Comparison of ENCODE assay signal across 29 cellular contexts in the genomic region with DNA sequence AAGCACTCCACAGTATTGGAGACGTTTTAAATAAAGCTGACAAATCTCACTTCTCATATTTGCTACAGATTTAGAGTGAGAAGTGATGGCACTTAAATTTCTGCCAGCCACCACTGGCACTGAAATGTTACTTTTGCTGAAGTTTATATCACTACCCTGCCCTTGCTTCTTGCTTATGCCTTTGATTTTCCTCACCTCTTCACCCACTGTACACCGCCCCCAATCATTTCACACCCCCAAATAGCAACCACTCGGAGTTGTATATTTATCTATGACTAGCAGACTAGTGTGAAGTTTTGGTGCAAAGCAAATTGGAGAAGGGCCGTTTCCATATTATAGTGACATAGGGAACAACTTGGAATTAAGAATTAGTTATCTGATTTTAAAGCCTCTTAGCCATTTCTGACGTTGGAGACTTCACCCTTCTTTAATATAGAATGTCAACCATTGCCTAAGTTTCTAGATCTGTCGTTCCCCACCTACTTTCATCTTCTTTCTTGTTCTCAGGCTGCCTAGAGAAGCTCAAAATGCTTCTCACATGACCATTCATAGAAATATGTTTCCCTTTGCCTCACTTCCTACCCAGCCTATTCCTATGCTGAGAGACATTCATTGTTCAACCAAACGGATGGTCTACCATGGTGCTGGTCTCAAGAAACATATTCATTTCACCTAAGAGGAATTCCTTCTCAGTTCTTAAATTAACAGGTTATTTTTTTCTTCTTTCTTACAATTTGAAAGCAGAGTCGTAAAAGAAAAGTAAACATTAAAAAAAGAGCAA. TPM values are rescaled to one million over a fixed set of nuclear protein-coding genes. Genes with fewer than 3 reads are reported as not detected.
"Had no signal": no experiment of that assay in that cellular context is flagged by ENCODE, and none has a peak within 500 bp of the region (broad histone marks: within the 10 kb centered on the region; RNA-seq: fewer than 3 reads in every experiment).

No MANE protein-coding gene starts in this region.

- H3K4me1 Mint-ChIP-seq: central memory CD8-positive, alpha-beta T cell; immature natural killer cell; nephron; stimulated activated naive B cell treated with anti-CD40 and anti-IgM and Interleukin-4, amounts not matched to agents 10 μg/mL and 1 μg/mL and 100 μg/mL, for 72 hours had no signal

- H3K36me3 ChIP-seq: adrenal gland, ascending aorta, brain microvascular endothelial cell, left ventricle myocardium inferior, sigmoid colon, upper lobe of left lung had no signal

- H3K9me3 Mint-ChIP-seq: activated T-cell treated with anti-CD3 and anti-CD28 coated beads, Interleukin-2, amount 50 U/mL, for 4 hours; activated T-helper 2 cell treated with anti-CD3 and anti-CD28 coated beads, Interferon-gamma antibody, Interleukin-2, Interleukin-4, amounts not matched to agents 10 μg/mL and 5 μg/mL and 100 μg/mL, durations not matched to agents 14 hours and 24 hours and 36 hours; stimulated activated naive B cell treated with anti-CD40 and anti-IgM and Interleukin-4, amounts not matched to agents 10 μg/mL and 1 μg/mL and 100 μg/mL, for 72 hours had no signal

- DNase-seq: activated CD4-positive, alpha-beta T cell treated with anti-CD3 and anti-CD28 coated beads for 1 hour; activated CD4-positive, alpha-beta T cell treated with anti-CD3 and anti-CD28 coated beads, Interleukin-2, amount 50 U/mL, for 1 hour; activated CD8-positive, alpha-beta memory T cell treated with anti-CD3 and anti-CD28 coated beads for 24 hours; activated CD8-positive, alpha-beta memory T cell treated with anti-CD3 and anti-CD28 coated beads, Interleukin-2, amount 50 U/mL, for 4 hours; activated naive CD4-positive, alpha-beta T cell; activated T-cell treated with anti-CD3 and anti-CD28 coated beads, Interleukin-2, amount 50 U/mL, for 4 hours; adrenal gland; brain microvascular endothelial cell; effector memory CD4-positive, alpha-beta T cell; foreskin melanocyte; immature natural killer cell; left ventricle myocardium inferior; midbrain; nucleus accumbens; sigmoid colon; stimulated activated CD4-positive, alpha-beta T cell treated with anti-CD3 and anti-CD28 coated beads, Interleukin-15, amount 100 ng/mL, for 24 hours; stimulated activated CD4-positive, alpha-beta T cell treated with anti-CD3 and anti-CD28 coated beads, Interleukin-2, amount 100 ng/mL, for 48 hours; stimulated activated CD8-positive, alpha-beta memory T cell treated with anti-CD3 and anti-CD28 coated beads, Interleukin-4, amount 100 ng/mL, for 48 hours; stimulated activated naive B cell treated with anti-CD40 and anti-IgM and Interleukin-4, amounts not matched to agents 10 μg/mL and 1 μg/mL and 100 μg/mL, for 72 hours; T-helper 1 cell; upper lobe of left lung had no signal

- H3K4me2 ChIP-seq: smooth muscle cell had no signal

- H3K27ac Mint-ChIP-seq: activated naive CD8-positive, alpha-beta T cell; activated T-helper 2 cell treated with anti-CD3 and anti-CD28 coated beads, Interferon-gamma antibody, Interleukin-2, Interleukin-4, amounts not matched to agents 10 μg/mL and 5 μg/mL and 100 μg/mL, durations not matched to agents 14 hours and 24 hours and 36 hours; immature natural killer cell; nephron; stimulated activated naive B cell treated with anti-CD40 and anti-IgM and Interleukin-4, amounts not matched to agents 10 μg/mL and 1 μg/mL and 100 μg/mL, for 72 hours had no signal

- H3K36me3 Mint-ChIP-seq: activated naive CD8-positive, alpha-beta T cell; immature natural killer cell; stimulated activated naive B cell treated with anti-CD40 and anti-IgM and Interleukin-4, amounts not matched to agents 10 μg/mL and 1 μg/mL and 100 μg/mL, for 72 hours had no signal

- H3K27me3 ChIP-seq: adrenal gland, ascending aorta, brain microvascular endothelial cell, sigmoid colon, upper lobe of left lung had no signal

- H3K27ac ChIP-seq: adrenal gland, ascending aorta, brain microvascular endothelial cell, left ventricle myocardium inferior, parathyroid adenoma, sigmoid colon, upper lobe of left lung had no signal

- H3K9ac ChIP-seq: parathyroid adenoma had no signal

- H3K4me3 Mint-ChIP-seq: activated naive CD8-positive, alpha-beta T cell; activated T-cell treated with anti-CD3 and anti-CD28 coated beads, Interleukin-2, amount 50 U/mL, for 4 hours; central memory CD8-positive, alpha-beta T cell; immature natural killer cell; nephron; stimulated activated naive B cell treated with anti-CD40 and anti-IgM and Interleukin-4, amounts not matched to agents 10 μg/mL and 1 μg/mL and 100 μg/mL, for 72 hours had no signal

- H3K4me3 ChIP-seq: adrenal gland, ascending aorta, left ventricle myocardium inferior, sigmoid colon, smooth muscle cell, upper lobe of left lung had no signal

- H2AFZ ChIP-seq: parathyroid adenoma had no signal

- ATAC-seq: activated T-cell treated with anti-CD3 and anti-CD28 coated beads, Interleukin-2, amount 50 U/mL, for 4 hours; esophagus mucosa had no signal

- H3K27me3 Mint-ChIP-seq: activated naive CD8-positive, alpha-beta T cell; central memory CD8-positive, alpha-beta T cell; stimulated activated naive B cell treated with anti-CD40 and anti-IgM and Interleukin-4, amounts not matched to agents 10 μg/mL and 1 μg/mL and 100 μg/mL, for 72 hours had no signal

- H3K4me1 ChIP-seq: adrenal gland, ascending aorta, left ventricle myocardium inferior, parathyroid adenoma, sigmoid colon, upper lobe of left lung had no signal

- H3K9me3 ChIP-seq: adrenal gland, ascending aorta, left ventricle myocardium inferior, sigmoid colon, upper lobe of left lung had no signal

RNA-seq across cellular contexts. Expression of gene SLC7A11, which starts 20.1 kb away (rescaled TPM):
- polyA plus RNA-seq: immature natural killer cell had no signal
